ENCODE assay signal across 1 cellular context in genomic region chr6:134531611-134532010, GRCh38.
TF ChIP-seq lines count a peak whose summit lies in the region.

No MANE protein-coding gene starts in this region.

TF ChIP-seq in IMR-90, 13 proteins besides CTCF, POLR2A, EP300 and RAD21:
- no peak for TF ChIP-seq USF2 (IDR thresholded peaks at IDR 0.05; ENCODE audit: low read depth, low read length)
- TF ChIP-seq, protein P1, sequence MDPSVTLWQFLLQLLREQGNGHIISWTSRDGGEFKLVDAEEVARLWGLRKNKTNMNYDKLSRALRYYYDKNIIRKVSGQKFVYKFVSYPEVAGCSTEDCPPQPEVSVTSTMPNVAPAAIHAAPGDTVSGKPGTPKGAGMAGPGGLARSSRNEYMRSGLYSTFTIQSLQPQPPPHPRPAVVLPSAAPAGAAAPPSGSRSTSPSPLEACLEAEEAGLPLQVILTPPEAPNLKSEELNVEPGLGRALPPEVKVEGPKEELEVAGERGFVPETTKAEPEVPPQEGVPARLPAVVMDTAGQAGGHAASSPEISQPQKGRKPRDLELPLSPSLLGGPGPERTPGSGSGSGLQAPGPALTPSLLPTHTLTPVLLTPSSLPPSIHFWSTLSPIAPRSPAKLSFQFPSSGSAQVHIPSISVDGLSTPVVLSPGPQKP (IDR thresholded peaks at IDR 0.05; ENCODE audit: borderline replicate concordance, low read depth, low read length), result no peak
- no peak for TF ChIP-seq MAZ (IDR thresholded peaks at IDR 0.05; ENCODE audit: borderline replicate concordance, low read depth, low read length)
- no peak for TF ChIP-seq RCOR1 (IDR thresholded peaks at IDR 0.05; ENCODE audit: insufficient replicate concordance, low read length)
- TF ChIP-seq SMC3 (IDR thresholded peaks at IDR 0.05; ENCODE audit: low read depth, low read length), result no peak
- TF ChIP-seq FOS (IDR thresholded peaks at IDR 0.05; ENCODE audit: low read depth, low read length), result no peak
- TF ChIP-seq CEBPB (IDR thresholded peaks at IDR 0.05; ENCODE audit: low read depth, low read length), result no peak
- no peak for TF ChIP-seq NFE2L2 (IDR thresholded peaks at IDR 0.05; ENCODE audit: low read depth, low read length)
- TF ChIP-seq RFX5 (IDR thresholded peaks at IDR 0.05; ENCODE audit: low read depth, low read length), result no peak
- no peak for TF ChIP-seq BHLHE40 (IDR thresholded peaks at IDR 0.05; ENCODE audit: low read depth, low read length)
- no peak for TF ChIP-seq MAFK (IDR thresholded peaks at IDR 0.05; ENCODE audit: low read depth, low read length)
- TF ChIP-seq CHD1 (IDR thresholded peaks at IDR 0.05; ENCODE audit: low read depth, low read length), result no peak
- TF ChIP-seq MXI1 (IDR thresholded peaks at IDR 0.05; ENCODE audit: borderline replicate concordance, low read depth, low read length), result no peak
TF ChIP-seq in IMR-90: peak in this region for 0.
